In genomic region chr9:111056554-111056953, GRCh38 we compare ENCODE assay signal across 25 cellular contexts. TPM values are rescaled to one million over a fixed set of nuclear protein-coding genes. Genes with fewer than 3 reads are reported as not detected.
DNase-seq lines count a peak whose midpoint lies in the region; ATAC-seq and TF ChIP-seq lines count a peak whose summit lies in the region.
"Had no signal": no experiment of that assay in that cellular context is flagged by ENCODE, and none has a peak within 500 bp of the region (broad histone marks: within the 10 kb centered on the region; RNA-seq: fewer than 3 reads in every experiment).

No MANE protein-coding gene starts in this region.

- H3K9me3 ChIP-seq in BE2C, result no peaks in the 10 kb centered on the region
- no peaks in the 10 kb centered on the region for H3K9me3 ChIP-seq in body of pancreas
- H3K9me3 ChIP-seq: psoas muscle, SJSA1, tibial nerve had no signal

- H3K27ac ChIP-seq in brain microvascular endothelial cell (no peak overlapping the region), body of pancreas (no peak overlapping the region)
- H3K27ac ChIP-seq: foreskin keratinocyte, psoas muscle, SJSA1, skin epidermis, tibial nerve had no signal

- in situ Hi-C loops in brain microvascular endothelial cell (cut with HindIII; ENCODE audit: low pct_ligation_motif_present, low sequenced_read_pairs), result no loop called here

- no peaks in the 10 kb centered on the region for H3K27me3 ChIP-seq in brain microvascular endothelial cell (replicated peaks)
- no peaks in the 10 kb centered on the region for H3K27me3 ChIP-seq in BE2C
- no peaks in the 10 kb centered on the region for H3K27me3 ChIP-seq in body of pancreas
- H3K27me3 ChIP-seq: foreskin keratinocyte, SJSA1, tibial nerve had no signal

- intact Hi-C loops in body of pancreas (cut with DNase I), result no loop called here

- DNase-seq in GM04504 (ENCODE audit: low read depth) (peak; percentile 57), fibroblast of peridontal ligament (ENCODE audit: extremely low read depth) (peak; percentile 94), smooth muscle cell of the brain vasculature (ENCODE audit: low read depth, low spot score) (peak; percentile 36), brain microvascular endothelial cell (no peak), BE2C (no peak), body of pancreas (no peak)
- DNase-seq: activated CD8-positive, alpha-beta T cell treated with anti-CD3 and anti-CD28 coated beads, Interleukin-2, amount 10 ng/mL, durations not matched to agents 7 days and 5 days; activated naive CD4-positive, alpha-beta T cell; activated T-cell treated with anti-CD3 and anti-CD28 coated beads, Interleukin-2, amount 50 U/mL, for 1 hour; AML-193; amniotic stem cell; cerebellar nuclear complex; DND-41; effector CD4-positive, alpha-beta T cell; foreskin keratinocyte; hippocampal formation; NCI-H187 treated with DMSO at 0.1 percent for 48 hours; NCI-H345; psoas muscle; stimulated activated CD4-positive, alpha-beta T cell treated with anti-CD3 and anti-CD28 coated beads, Interleukin-4, amount 100 ng/mL, for 24 hours; stimulated activated naive CD8-positive, alpha-beta T cell treated with anti-CD3 and anti-CD28 coated beads, Interleukin-15, amount 100 ng/mL, for 72 hours had no signal

- H3K36me3 ChIP-seq in brain microvascular endothelial cell (replicated peaks), result no peaks in the 10 kb centered on the region
- no peaks in the 10 kb centered on the region for H3K36me3 ChIP-seq in BE2C
- no peaks in the 10 kb centered on the region for H3K36me3 ChIP-seq in body of pancreas (replicated peaks in 1 of 2; ENCODE audit: insufficient read depth in 1 of 2, low read depth in 2 of 2)
- H3K36me3 ChIP-seq: SJSA1, tibial nerve had no signal

- H3K4me1 ChIP-seq in BE2C (peaks cover 3% of the 10 kb centered on the region; the same call in 1 of the 2 replicates), body of pancreas (no peaks in the 10 kb centered on the region)
- H3K4me1 ChIP-seq: psoas muscle, SJSA1 had no signal

- H3K4me3 ChIP-seq in brain microvascular endothelial cell (ENCODE audit: low read depth, low read length) (no peak overlapping the region), BE2C (ENCODE audit: low read depth, low read length) (no peak overlapping the region), body of pancreas (no peak overlapping the region)
- H3K4me3 ChIP-seq: psoas muscle, SJSA1, skin epidermis, tibial nerve had no signal

- ATAC-seq in SK-N-SH treated with all-trans-retinoic acid at 6 μM for 48 hours (peak; percentile 56), body of pancreas (no peak)
- ATAC-seq: activated CD8-positive, alpha-beta T cell treated with anti-CD3 and anti-CD28 coated beads, Interleukin-2, amount 10 ng/mL, durations not matched to agents 7 days and 5 days; foreskin keratinocyte; psoas muscle; stimulated activated naive CD8-positive, alpha-beta T cell treated with anti-CD3 and anti-CD28 coated beads, Interleukin-15, amount 100 ng/mL, for 72 hours had no signal

- TF ChIP-seq CTCF in brain microvascular endothelial cell (IDR thresholded peaks at IDR 0.05; ENCODE audit: low read depth, low read length, missing control alignments), result no peak
- TF ChIP-seq CTCF in BE2C (IDR thresholded peaks at IDR 0.05; ENCODE audit: low read depth, low read length), result no peak
- no peak for TF ChIP-seq CTCF in body of pancreas (IDR thresholded peaks at IDR 0.05)

- WGBS in body of pancreas, 2 donors, result 63 to 72% methylated on average over 3 of the region's 3 CpGs

- TF ChIP-seq POLR2A in body of pancreas (IDR thresholded peaks at IDR 0.05), result no peak

TF ChIP-seq in SK-N-SH treated with all-trans-retinoic acid at 6 μM for 48 hours, 23 proteins besides CTCF, POLR2A, EP300 and RAD21:
- peak; percentile 70 for TF ChIP-seq ISL1 (CRISPR knock-in tag; IDR thresholded peaks at IDR 0.05)
- TF ChIP-seq, protein P1, sequence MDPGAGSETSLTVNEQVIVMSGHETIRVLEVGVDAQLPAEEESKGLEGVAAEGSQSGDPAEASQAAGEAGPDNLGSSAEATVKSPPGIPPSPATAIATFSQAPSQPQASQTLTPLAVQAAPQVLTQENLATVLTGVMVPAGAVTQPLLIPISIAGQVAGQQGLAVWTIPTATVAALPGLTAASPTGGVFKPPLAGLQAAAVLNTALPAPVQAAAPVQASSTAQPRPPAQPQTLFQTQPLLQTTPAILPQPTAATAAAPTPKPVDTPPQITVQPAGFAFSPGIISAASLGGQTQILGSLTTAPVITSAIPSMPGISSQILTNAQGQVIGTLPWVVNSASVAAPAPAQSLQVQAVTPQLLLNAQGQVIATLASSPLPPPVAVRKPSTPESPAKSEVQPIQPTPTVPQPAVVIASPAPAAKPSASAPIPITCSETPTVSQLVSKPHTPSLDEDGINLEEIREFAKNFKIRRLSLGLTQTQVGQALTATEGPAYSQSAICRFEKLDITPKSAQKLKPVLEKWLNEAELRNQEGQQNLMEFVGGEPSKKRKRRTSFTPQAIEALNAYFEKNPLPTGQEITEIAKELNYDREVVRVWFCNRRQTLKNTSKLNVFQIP (CRISPR knock-in tag; IDR thresholded peaks at IDR 0.05; ENCODE audit: borderline replicate concordance, low read depth), result no peak
- TF ChIP-seq PPARA (CRISPR knock-in tag; IDR thresholded peaks at IDR 0.05; ENCODE audit: borderline replicate concordance), result no peak
- TF ChIP-seq TCF4 (CRISPR knock-in tag; IDR thresholded peaks at IDR 0.05; ENCODE audit: borderline replicate concordance), result peak; percentile 55; the same call in 1 of the 2 replicates

RNA-seq across cellular contexts. Expression of gene LPAR1, which starts 18.3 kb away (rescaled TPM):
- 10.4 TPM for polyA plus RNA-seq in BE2C (2012; ENCODE audit: insufficient read depth, insufficient read length, low read depth)
- total RNA-seq in body of pancreas, result 10 to 100 TPM; 10.9 to 13.0 TPM
- total RNA-seq: activated CD8-positive, alpha-beta T cell treated with anti-CD3 and anti-CD28 coated beads, Interleukin-2, amount 10 ng/mL, durations not matched to agents 7 days and 5 days had no signal

Comparison
In these comparisons a context has a peak if more than half of its experiments do, and no peak if none do; other contexts are left out.
1. DNase-seq: peak in GM04504 (single experiment), fibroblast of peridontal ligament (single experiment) and smooth muscle cell of the brain vasculature (single experiment); none in brain microvascular endothelial cell (single experiment), BE2C (single experiment) and body of pancreas (0 of 4).